In the genomic region with DNA sequence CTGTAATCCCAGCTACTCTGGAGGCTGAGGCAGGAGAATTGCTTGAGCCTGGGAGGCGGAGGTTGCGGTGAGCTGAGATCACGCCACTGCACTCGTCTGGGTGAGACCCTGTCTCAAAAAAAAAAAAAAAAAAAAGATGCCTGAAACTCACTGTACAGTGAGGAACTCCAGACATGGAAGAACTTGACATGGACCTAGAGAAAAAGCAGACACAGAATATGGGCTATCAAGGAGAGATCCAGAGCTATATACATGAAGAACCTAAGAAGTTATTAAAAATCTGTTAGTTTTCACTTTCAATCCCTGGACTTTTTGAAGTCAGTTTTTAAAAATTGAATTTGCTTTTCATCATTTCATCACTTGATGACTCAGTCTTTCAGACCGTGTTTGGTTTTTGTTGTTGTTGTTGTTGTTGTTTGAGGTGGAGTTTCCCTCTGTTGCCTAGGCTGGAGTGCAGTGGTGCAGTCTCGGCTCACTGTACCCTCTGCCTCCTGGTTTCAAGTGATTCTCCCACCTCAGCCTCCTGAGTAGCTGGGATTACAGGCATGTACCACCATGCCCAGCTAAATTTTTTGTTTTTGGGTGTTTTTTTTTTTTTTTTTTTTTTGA, we compare ENCODE assay signal across 23 cellular contexts. TPM values are rescaled to one million over a fixed set of nuclear protein-coding genes. Genes with fewer than 3 reads are reported as not detected.
DNase-seq lines count a peak whose midpoint lies in the region; ATAC-seq and TF ChIP-seq lines count a peak whose summit lies in the region.
"Had no signal": no experiment of that assay in that cellular context is flagged by ENCODE, and none has a peak within 500 bp of the region (broad histone marks: within the 10 kb centered on the region; RNA-seq: fewer than 3 reads in every experiment).

No MANE protein-coding gene starts in this region.

- no peak overlapping the region for H3K4me2 ChIP-seq in osteoblast (ENCODE audit: insufficient read depth, low read length)
- H3K4me2 ChIP-seq: KMS-11 had no signal

- H3K79me2 ChIP-seq in osteoblast (ENCODE audit: insufficient read depth, low read length): peaks cover 70% of the 10 kb centered on the region

- H3K27ac Mint-ChIP-seq in T-helper 1 cell treated with Interleukin-12 subunit alpha and Interleukin-12 subunit beta and Interleukin-4 antibody, amounts not matched to agents 30 μg/mL and 1 μg/mL, for 36 hours: peak overlapping the region; percentile 49
- H3K27ac Mint-ChIP-seq in CD14-positive monocyte (peak overlapping the region in 5 of 7 donors; percentile 10 to 80 (median 72)), WTC11 (peak overlapping the region; percentile 74; the same call in 1 of the 2 replicates)

- TF ChIP-seq CTCF in CD14-positive monocyte (IDR thresholded peaks at IDR 0.05) (no peak), WTC11 (IDR thresholded peaks at IDR 0.05) (no peak), osteoblast (IDR thresholded peaks at IDR 0.05; ENCODE audit: extremely low read depth, low read depth, low read length) (no peak), coronary artery (IDR thresholded peaks at IDR 0.05) (no peak)

- intact Hi-C loops in CD14-positive monocyte (cut with micrococcal nuclease): no loop called here

- H3K36me3 ChIP-seq in osteoblast (ENCODE audit: insufficient read depth, low read length): peaks cover 30% of the 10 kb centered on the region

- POLR2A ChIA-PET in WTC11 (lab: Charles Lee): interaction anchor here (0.6 kb wide), 1 partner anchor 332 kb away, joined by 6 read pairs; no protein-coding TSS in a partner anchor

- no peak overlapping the region for H2AFZ ChIP-seq in osteoblast (ENCODE audit: low read length)

- H3K27ac ChIP-seq in osteoblast (ENCODE audit: low read depth, low read length) (peak overlapping the region; percentile 20), coronary artery (no peak overlapping the region)
- H3K27ac ChIP-seq: KMS-11 had no signal

- peaks cover 12% of the 10 kb centered on the region for H3K4me1 Mint-ChIP-seq in T-helper 1 cell treated with Interleukin-12 subunit alpha and Interleukin-12 subunit beta and Interleukin-4 antibody, amounts not matched to agents 30 μg/mL and 1 μg/mL, for 36 hours (ENCODE audit: low read depth)
- no peaks in the 10 kb centered on the region for H3K4me1 Mint-ChIP-seq in CD14-positive monocyte
- H3K4me1 Mint-ChIP-seq in WTC11: peaks cover 4% of the 10 kb centered on the region

- H3K36me3 Mint-ChIP-seq in T-helper 1 cell treated with Interleukin-12 subunit alpha and Interleukin-12 subunit beta and Interleukin-4 antibody, amounts not matched to agents 30 μg/mL and 1 μg/mL, for 36 hours (ENCODE audit: low read depth): peaks cover 31% of the 10 kb centered on the region
- H3K36me3 Mint-ChIP-seq in CD14-positive monocyte (peaks cover 41 to 64% of the 10 kb centered on the region in 2 donors), WTC11 (peaks cover 48% of the 10 kb centered on the region)

- H3K4me1 ChIP-seq in osteoblast (ENCODE audit: insufficient read depth, low read length): peaks cover 10% of the 10 kb centered on the region
- H3K4me1 ChIP-seq: BE2C had no signal

- H3K9me3 Mint-ChIP-seq in T-helper 1 cell treated with Interleukin-12 subunit alpha and Interleukin-12 subunit beta and Interleukin-4 antibody, amounts not matched to agents 30 μg/mL and 1 μg/mL, for 36 hours: no peaks in the 10 kb centered on the region
- H3K9me3 Mint-ChIP-seq in CD14-positive monocyte: no peaks in the 10 kb centered on the region
- no peaks in the 10 kb centered on the region for H3K9me3 Mint-ChIP-seq in WTC11
- H3K9me3 Mint-ChIP-seq: CD4-positive, alpha-beta memory T cell had no signal

- peaks cover 36% of the 10 kb centered on the region for H4K20me1 ChIP-seq in osteoblast (ENCODE audit: insufficient read depth, low read length)

- H3K27me3 Mint-ChIP-seq in T-helper 1 cell treated with Interleukin-12 subunit alpha and Interleukin-12 subunit beta and Interleukin-4 antibody, amounts not matched to agents 30 μg/mL and 1 μg/mL, for 36 hours (ENCODE audit: low read depth): no peaks in the 10 kb centered on the region
- no peaks in the 10 kb centered on the region for H3K27me3 Mint-ChIP-seq in CD14-positive monocyte (ENCODE audit: low read depth in 3 of 3)
- no peaks in the 10 kb centered on the region for H3K27me3 Mint-ChIP-seq in WTC11 (ENCODE audit: low read depth)
- H3K27me3 Mint-ChIP-seq: CD4-positive, alpha-beta memory T cell had no signal

- H3K4me3 ChIP-seq in osteoblast (ENCODE audit: insufficient read depth, low read length): no peak overlapping the region
- H3K4me3 ChIP-seq in coronary artery: no peak overlapping the region
- H3K4me3 ChIP-seq: GM12878 had no signal

- H3K9me3 ChIP-seq in osteoblast (ENCODE audit: low read depth, low read length): no peaks in the 10 kb centered on the region
- H3K9me3 ChIP-seq: BE2C had no signal

- CTCF ChIA-PET in WTC11 (lab: Charles Lee): interaction anchor here (0.7 kb wide), 1 partner anchor 65 kb away, joined by 3 read pairs; no protein-coding TSS in a partner anchor

- H3K4me3 Mint-ChIP-seq in T-helper 1 cell treated with Interleukin-12 subunit alpha and Interleukin-12 subunit beta and Interleukin-4 antibody, amounts not matched to agents 30 μg/mL and 1 μg/mL, for 36 hours: no peak overlapping the region
- no peak overlapping the region for H3K4me3 Mint-ChIP-seq in CD14-positive monocyte
- no peak overlapping the region for H3K4me3 Mint-ChIP-seq in WTC11
- H3K4me3 Mint-ChIP-seq: CD4-positive, alpha-beta memory T cell had no signal

- DNase-seq in T-helper 1 cell (no peak), CD14-positive monocyte (ENCODE audit: low spot score) (no peak), WTC11 (ENCODE audit: low spot score) (no peak), osteoblast (ENCODE audit: insufficient read length, low spot score, missing footprints) (no peak), coronary artery (ENCODE audit: low spot score) (no peak), HCEC 1CT (no peak), Ammon's horn (ENCODE audit: low spot score) (no peak)
- DNase-seq: 8988T; BE2C; Calu3; CD4-positive, alpha-beta memory T cell; DMS53; EL; NCI-H1417; NCI-H187; NCI-H2227 treated with DMSO at 0.1 percent for 48 hours; NCI-H510A treated with DMSO at 0.1 percent for 48 hours; NCI-H774; OCI-M1; SHP77 had no signal

- no peak for ATAC-seq in WTC11
- ATAC-seq: GM12878 had no signal

- H3K27me3 ChIP-seq in osteoblast (ENCODE audit: insufficient read depth, low read length): no peaks in the 10 kb centered on the region
- H3K27me3 ChIP-seq: BE2C had no signal

TF ChIP-seq in WTC11, 78 proteins besides CTCF, POLR2A, EP300 and RAD21 (continues in another document):
- TF ChIP-seq NR3C1 (CRISPR knock-in tag; conservative IDR thresholded peaks at IDR 0.05; ENCODE audit: low read depth) (no peak), NR1H2 (CRISPR knock-in tag; IDR thresholded peaks at IDR 0.05) (no peak), PRRX2 (CRISPR knock-in tag; IDR thresholded peaks at IDR 0.05) (no peak), ZNF232 (CRISPR knock-in tag; IDR thresholded peaks at IDR 0.05) (no peak), EMX1 (CRISPR knock-in tag; IDR thresholded peaks at IDR 0.05) (no peak), GTF2I (CRISPR knock-in tag; conservative IDR thresholded peaks at IDR 0.05) (no peak)
- TF ChIP-seq, protein P1, sequence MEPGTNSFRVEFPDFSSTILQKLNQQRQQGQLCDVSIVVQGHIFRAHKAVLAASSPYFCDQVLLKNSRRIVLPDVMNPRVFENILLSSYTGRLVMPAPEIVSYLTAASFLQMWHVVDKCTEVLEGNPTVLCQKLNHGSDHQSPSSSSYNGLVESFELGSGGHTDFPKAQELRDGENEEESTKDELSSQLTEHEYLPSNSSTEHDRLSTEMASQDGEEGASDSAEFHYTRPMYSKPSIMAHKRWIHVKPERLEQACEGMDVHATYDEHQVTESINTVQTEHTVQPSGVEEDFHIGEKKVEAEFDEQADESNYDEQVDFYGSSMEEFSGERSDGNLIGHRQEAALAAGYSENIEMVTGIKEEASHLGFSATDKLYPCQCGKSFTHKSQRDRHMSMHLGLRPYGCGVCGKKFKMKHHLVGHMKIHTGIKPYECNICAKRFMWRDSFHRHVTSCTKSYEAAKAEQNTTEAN (CRISPR knock-in tag; IDR thresholded peaks at IDR 0.05): no peak
- TF ChIP-seq, protein P2, sequence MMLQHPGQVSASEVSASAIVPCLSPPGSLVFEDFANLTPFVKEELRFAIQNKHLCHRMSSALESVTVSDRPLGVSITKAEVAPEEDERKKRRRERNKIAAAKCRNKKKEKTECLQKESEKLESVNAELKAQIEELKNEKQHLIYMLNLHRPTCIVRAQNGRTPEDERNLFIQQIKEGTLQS (CRISPR knock-in tag; conservative IDR thresholded peaks at IDR 0.05): no peak
- TF ChIP-seq, protein P3, sequence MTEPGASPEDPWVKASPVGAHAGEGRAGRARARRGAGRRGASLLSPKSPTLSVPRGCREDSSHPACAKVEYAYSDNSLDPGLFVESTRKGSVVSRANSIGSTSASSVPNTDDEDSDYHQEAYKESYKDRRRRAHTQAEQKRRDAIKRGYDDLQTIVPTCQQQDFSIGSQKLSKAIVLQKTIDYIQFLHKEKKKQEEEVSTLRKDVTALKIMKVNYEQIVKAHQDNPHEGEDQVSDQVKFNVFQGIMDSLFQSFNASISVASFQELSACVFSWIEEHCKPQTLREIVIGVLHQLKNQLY (CRISPR knock-in tag; IDR thresholded peaks at IDR 0.05): no peak

RNA-seq across cellular contexts. Expression of a gene that starts 20.3 kb away (rescaled TPM):
- 100 to 1,000 TPM; 313 to 325 TPM for polyA plus RNA-seq in CD14-positive monocyte
- total RNA-seq in WTC11 (2021): 122 to 126 TPM (median 126 TPM) in 3 replicates
- 42.4 and 47.8 TPM in 2 replicates for total RNA-seq in osteoblast

RNA-seq across cellular contexts. Expression of a gene that starts 21.2 kb away (rescaled TPM):
- polyA plus RNA-seq in CD14-positive monocyte: not detected
- total RNA-seq in WTC11 (2021) (not detected in 3 replicates), osteoblast (not detected in 2 replicates)
- total RNA-seq: CD4-positive, alpha-beta memory T cell had no signal
- polyA plus RNA-seq: CD4-positive, alpha-beta memory T cell had no signal

RNA-seq across cellular contexts. Expression of a gene that starts 27.8 kb away (rescaled TPM):
- under 1 TPM in 1 of 2 donors, not detected in 1; 0.30 TPM for polyA plus RNA-seq in CD14-positive monocyte
- 0.85 to 1.8 TPM (median 1.1 TPM) in 3 replicates for total RNA-seq in WTC11 (2021)
- 0.29 TPM in 1 of 2 replicates, not detected in the other for total RNA-seq in osteoblast
- total RNA-seq: Calu3 had no signal

RNA-seq across cellular contexts. Expression of a gene that starts 33.0 kb away (rescaled TPM):
- under 1 TPM in 1 of 2 donors, not detected in 1; 0.11 TPM for polyA plus RNA-seq in CD14-positive monocyte
- total RNA-seq in WTC11 (2021): 2.5 to 3.3 TPM (median 3.2 TPM) in 3 replicates
- 1.1 and 1.2 TPM in 2 replicates for total RNA-seq in osteoblast

RNA-seq across cellular contexts. Expression of a gene that starts 42.0 kb away (rescaled TPM):
- 1 to 10 TPM; 3.2 to 3.5 TPM for polyA plus RNA-seq in CD14-positive monocyte
- total RNA-seq in WTC11 (2021): 12.9 to 13.9 TPM (median 13.2 TPM) in 3 replicates
- 2.9 and 3.6 TPM in 2 replicates for total RNA-seq in osteoblast
